ENCODE assay signal across 8 cellular contexts in the genomic region with DNA sequence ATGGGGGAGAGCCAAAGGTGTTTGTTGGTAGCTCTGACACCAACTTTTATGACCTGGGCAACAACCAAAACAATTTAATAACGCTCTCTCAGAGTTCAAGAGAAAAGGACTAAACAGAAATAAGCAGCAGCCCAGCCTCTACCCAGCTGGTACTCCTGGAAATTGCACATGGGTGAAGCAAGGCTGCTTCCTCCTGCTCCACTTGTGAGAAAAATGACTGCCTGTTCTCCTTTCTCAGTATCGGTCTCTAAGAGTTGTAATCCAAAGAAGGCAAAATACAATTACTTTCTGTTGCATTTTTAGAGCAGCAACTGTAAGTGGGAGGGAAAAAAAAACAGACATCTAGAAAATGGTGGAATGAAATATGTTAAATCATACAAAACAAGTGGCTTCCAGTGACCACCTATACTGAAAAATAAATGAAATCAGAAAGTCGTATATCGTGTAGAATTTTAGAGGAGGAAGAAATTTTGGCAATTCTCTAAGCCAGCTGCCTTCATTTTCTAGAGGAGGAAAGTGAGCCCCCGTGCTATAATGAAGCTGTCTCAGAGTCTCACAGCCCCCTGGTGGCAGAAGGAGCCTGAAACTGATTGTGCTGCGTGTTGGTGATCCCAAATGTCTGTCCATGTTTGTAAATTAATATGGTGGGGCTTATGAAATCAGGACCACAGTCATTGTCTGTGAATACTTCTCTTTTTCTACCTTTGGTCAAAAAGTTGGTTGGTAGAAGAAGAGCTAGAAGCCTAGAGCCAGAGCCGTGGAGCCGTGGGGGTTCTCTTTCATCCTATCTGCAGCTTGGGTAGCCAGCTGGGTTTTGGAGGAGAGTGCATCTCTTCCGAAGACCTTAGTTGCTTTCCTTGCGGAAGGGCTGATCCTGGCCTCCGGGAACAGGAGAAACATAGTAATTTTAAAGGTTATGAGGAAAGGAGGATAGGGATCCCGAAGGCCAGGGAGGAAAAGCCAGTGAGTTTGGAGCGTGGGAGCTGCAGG.
DNase-seq lines count a peak whose midpoint lies in the region; ATAC-seq and TF ChIP-seq lines count a peak whose summit lies in the region.

No MANE protein-coding gene starts in this region.

- intact Hi-C loops in HCT116 (cut with micrococcal nuclease) = loop anchor here (1.0 kb wide), 1 partner anchor 261 kb away; no protein-coding TSS in a partner anchor
- intact Hi-C loops in left colon (cut with DNase I, micrococcal nuclease) = no loop called here
- intact Hi-C loops in thyroid gland (cut with DNase I) = no loop called here

- POLR2A ChIA-PET in HCT116 (lab: Charles Lee) = no interaction called here

- RAD21 ChIA-PET in HCT116 (lab: Charles Lee; ENCODE audit: low non-redundant PET in 1 of 2, low total read pairs in 2 of 2, uncharacterized antibody in 2 of 2, unreplicated experiment in 2 of 2) = interaction anchor here in 1 of 2 experiments (0.6 to 0.7 kb wide), 2 partner anchors 89 to 264 kb away, joined by 3 read pairs; no protein-coding TSS in a partner anchor

- H3K4me1 Mint-ChIP-seq in activated CD8-positive, alpha-beta memory T cell treated with anti-CD3 and anti-CD28 coated beads, Interleukin-2, amount 10 ng/mL, durations not matched to agents 7 days and 5 days = peaks cover 3% of the 10 kb centered on the region

- BruUV-seq in HCT116 (replicated peaks; lab: Mats Ljungman, UMichigan) = no TSS peak

- peaks cover 3% of the 10 kb centered on the region; the same call in 1 of the 2 replicates for H3K9me2 ChIP-seq in HCT116 (ENCODE audit: insufficient read depth)

- no peak for ATAC-seq in activated CD8-positive, alpha-beta memory T cell treated with anti-CD3 and anti-CD28 coated beads, Interleukin-2, amount 10 ng/mL, durations not matched to agents 7 days and 5 days
- ATAC-seq in HCT116 (peak; percentile 81), left colon (peak; percentile 43)

- peak; percentile 42; the same call in 1 of the 2 replicates for TF ChIP-seq RAD21 in HCT116 (IDR thresholded peaks at IDR 0.05; ENCODE audit: low read depth)

- TF ChIP-seq POLR2A in HCT116 (IDR thresholded peaks at IDR 0.05; ENCODE audit: borderline replicate concordance, extremely low read depth, insufficient read depth, insufficient read length) (no peak), thyroid gland (IDR thresholded peaks at IDR 0.05) (no peak)

- H4K20me1 ChIP-seq in HCT116 (ENCODE audit: insufficient read depth) = no peaks in the 10 kb centered on the region

- 62 to 64% methylated on average over 13 of the region's 13 CpGs for WGBS in thyroid gland, 2 donors

- CTCF ChIA-PET in activated CD8-positive, alpha-beta memory T cell treated with anti-CD3 and anti-CD28 coated beads, Interleukin-2, amount 10 ng/mL, durations not matched to agents 7 days and 5 days (lab: Charles Lee) = interaction anchor here (1.3 kb wide), 1 partner anchor 14 kb away, joined by 4 read pairs; no protein-coding TSS in a partner anchor
- CTCF ChIA-PET in HCT116 (lab: Charles Lee) = interaction anchor here (0.9 to 1.8 kb wide), 2 partner anchors 190 to 261 kb away, joined by 3 to 6 read pairs; partner anchors contain the start of gene FXN

- H3K27ac Mint-ChIP-seq in activated CD8-positive, alpha-beta memory T cell treated with anti-CD3 and anti-CD28 coated beads, Interleukin-2, amount 10 ng/mL, durations not matched to agents 7 days and 5 days = no peak overlapping the region

- TF ChIP-seq CTCF in HCT116 (IDR thresholded peaks at IDR 0.05 in 2 of 3, conservative IDR thresholded peaks at IDR 0.05 in 1 of 3; ENCODE audit: borderline replicate concordance in 1 of 3, insufficient read depth in 1 of 3, low read depth in 2 of 3, low read length in 2 of 3) (peak; percentile 34 to 74 (median 73); a peak in 5 of 6 replicates), astrocyte of the spinal cord (IDR thresholded peaks at IDR 0.05; ENCODE audit: low read depth, low read length) (peak; percentile 43), thyroid gland (IDR thresholded peaks at IDR 0.05) (peak in 4 of 6 experiments; percentile 3 to 49 (median 41))

- H3K36me3 ChIP-seq in HCT116 (ENCODE audit: control insufficient read depth in 1 of 2, insufficient read depth in 2 of 2, low read length in 2 of 2) = no peaks in the 10 kb centered on the region
- no peaks in the 10 kb centered on the region for H3K36me3 ChIP-seq in thyroid gland

- no peaks in the 10 kb centered on the region for H3K9me3 Mint-ChIP-seq in activated CD8-positive, alpha-beta memory T cell treated with anti-CD3 and anti-CD28 coated beads, Interleukin-2, amount 10 ng/mL, durations not matched to agents 7 days and 5 days (ENCODE audit: low read depth)

- no peak overlapping the region for H3K9ac ChIP-seq in HCT116 (ENCODE audit: low read length)

- H3K4me2 ChIP-seq in HCT116 (ENCODE audit: low read length) = no peak overlapping the region

- in situ Hi-C loops in astrocyte of the spinal cord (cut with HindIII; ENCODE audit: low sequenced_read_pairs) = no loop called here

- H3K79me2 ChIP-seq in HCT116 (ENCODE audit: insufficient read depth, low read length) = no peaks in the 10 kb centered on the region

- no peak overlapping the region for H2AFZ ChIP-seq in HCT116 (ENCODE audit: low read depth, low read length, poor library complexity, severe bottlenecking)

- DNase-seq in activated CD8-positive, alpha-beta memory T cell treated with anti-CD3 and anti-CD28 coated beads, Interleukin-2, amount 50 U/mL, for 4 hours = peak; percentile 22
- no peak for DNase-seq in activated CD8-positive, alpha-beta memory T cell treated with anti-CD3 and anti-CD28 coated beads, Interleukin-2, amount 10 ng/mL, durations not matched to agents 7 days and 5 days
- peak; percentile 16 for DNase-seq in HCT116 (ENCODE audit: low read depth, low spot score)
- peak; percentile 4 for DNase-seq in NCI-H146 treated with DMSO at 0.1 percent for 48 hours (lab: John Stamatoyannopoulos, UW; ENCODE audit: unreplicated experiment)
- peak; percentile 2 for DNase-seq in astrocyte of the spinal cord (ENCODE audit: low read depth, low spot score)
- DNase-seq in left colon = peak; percentile 35 to 57
- DNase-seq in thyroid gland = peak; percentile 49 to 50
- DNase-seq in NCI-H2107 (lab: John Stamatoyannopoulos, UW) = no peak

- H3K27me3 ChIP-seq in HCT116 (ENCODE audit: insufficient read depth, low read length) (peaks cover 3% of the 10 kb centered on the region), thyroid gland (no peaks in the 10 kb centered on the region)

- H3K36me3 Mint-ChIP-seq in activated CD8-positive, alpha-beta memory T cell treated with anti-CD3 and anti-CD28 coated beads, Interleukin-2, amount 10 ng/mL, durations not matched to agents 7 days and 5 days = no peaks in the 10 kb centered on the region

- no peaks in the 10 kb centered on the region for H3K4me1 ChIP-seq in HCT116 (ENCODE audit: control insufficient read depth in 1 of 2, insufficient read depth in 2 of 2, low read length in 2 of 2)
- H3K4me1 ChIP-seq in thyroid gland = no peaks in the 10 kb centered on the region

- no peak overlapping the region for H3K4me3 ChIP-seq in HCT116 (replicated peaks in 1 of 2; ENCODE audit: low read depth in 1 of 2, low read length in 2 of 2)
- no peak overlapping the region for H3K4me3 ChIP-seq in astrocyte of the spinal cord (ENCODE audit: low read depth, low read length)
- H3K4me3 ChIP-seq in thyroid gland (replicated peaks in 1 of 3) = no peak overlapping the region

- H3K27ac ChIP-seq in HCT116 (ENCODE audit: low read depth, low read length) (no peak overlapping the region), thyroid gland (no peak overlapping the region)

- H3K27me3 Mint-ChIP-seq in activated CD8-positive, alpha-beta memory T cell treated with anti-CD3 and anti-CD28 coated beads, Interleukin-2, amount 10 ng/mL, durations not matched to agents 7 days and 5 days = peaks cover 7% of the 10 kb centered on the region

- H3K9me3 ChIP-seq in HCT116 (ENCODE audit: control insufficient read depth in 1 of 2, insufficient read depth in 1 of 2, low read depth in 1 of 2, low read length in 2 of 2) (no peaks in the 10 kb centered on the region), thyroid gland (no peaks in the 10 kb centered on the region)

- H3K4me3 Mint-ChIP-seq in activated CD8-positive, alpha-beta memory T cell treated with anti-CD3 and anti-CD28 coated beads, Interleukin-2, amount 10 ng/mL, durations not matched to agents 7 days and 5 days = no peak overlapping the region

TF ChIP-seq in HCT116, 20 proteins besides CTCF, POLR2A, EP300 and RAD21 (continues in another document):
- no peak for TF ChIP-seq ELF1 (IDR thresholded peaks at IDR 0.05; ENCODE audit: borderline replicate concordance, low read depth)
- no peak for TF ChIP-seq SP1 (IDR thresholded peaks at IDR 0.05; ENCODE audit: low read depth)
- no peak for TF ChIP-seq JUND (IDR thresholded peaks at IDR 0.05)
- TF ChIP-seq SIN3A (IDR thresholded peaks at IDR 0.05; ENCODE audit: low read depth) = no peak
- TF ChIP-seq ZNF274 (IDR thresholded peaks at IDR 0.05; ENCODE audit: low read depth, low read length) = no peak
- no peak for TF ChIP-seq TCF7L2 (IDR thresholded peaks at IDR 0.05; ENCODE audit: borderline replicate concordance, extremely low read depth, insufficient read depth, insufficient read length)
- TF ChIP-seq, protein P1, sequence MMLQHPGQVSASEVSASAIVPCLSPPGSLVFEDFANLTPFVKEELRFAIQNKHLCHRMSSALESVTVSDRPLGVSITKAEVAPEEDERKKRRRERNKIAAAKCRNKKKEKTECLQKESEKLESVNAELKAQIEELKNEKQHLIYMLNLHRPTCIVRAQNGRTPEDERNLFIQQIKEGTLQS (IDR thresholded peaks at IDR 0.05) = no peak
- TF ChIP-seq FOSL1 (IDR thresholded peaks at IDR 0.05; ENCODE audit: low read depth) = no peak
- no peak for TF ChIP-seq ZFX (IDR thresholded peaks at IDR 0.05)
- TF ChIP-seq EGR1 (IDR thresholded peaks at IDR 0.05; ENCODE audit: low read depth) = no peak
- TF ChIP-seq, protein P2, sequence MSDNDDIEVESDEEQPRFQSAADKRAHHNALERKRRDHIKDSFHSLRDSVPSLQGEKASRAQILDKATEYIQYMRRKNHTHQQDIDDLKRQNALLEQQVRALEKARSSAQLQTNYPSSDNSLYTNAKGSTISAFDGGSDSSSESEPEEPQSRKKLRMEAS (IDR thresholded peaks at IDR 0.05) = no peak
- TF ChIP-seq EZH2 (IDR thresholded peaks at IDR 0.05) = no peak
- TF ChIP-seq EZH2phosphoT487 (IDR thresholded peaks at IDR 0.05; ENCODE audit: borderline replicate concordance) = no peak
- TF ChIP-seq SRF (IDR thresholded peaks at IDR 0.05; ENCODE audit: low read depth) = no peak

Comparison
In these comparisons a context has a peak if more than half of its experiments do, and no peak if none do; other contexts are left out.
1. DNase-seq: peak in activated CD8-positive, alpha-beta memory T cell treated with anti-CD3 and anti-CD28 coated beads, Interleukin-2, amount 50 U/mL, for 4 hours (single experiment), HCT116 (single experiment), NCI-H146 treated with DMSO at 0.1 percent for 48 hours (single experiment), astrocyte of the spinal cord (single experiment), left colon (2 of 2) and thyroid gland (2 of 2); none in activated CD8-positive, alpha-beta memory T cell treated with anti-CD3 and anti-CD28 coated beads, Interleukin-2, amount 10 ng/mL, durations not matched to agents 7 days and 5 days (single experiment) and NCI-H2107 (single experiment).
2. Peak in every context shown above with its lines, with median percentiles within 50 percentile points of each other: CTCF ChIP-seq.